30 cellular contexts compared by ENCODE assay signal in the genomic region with DNA sequence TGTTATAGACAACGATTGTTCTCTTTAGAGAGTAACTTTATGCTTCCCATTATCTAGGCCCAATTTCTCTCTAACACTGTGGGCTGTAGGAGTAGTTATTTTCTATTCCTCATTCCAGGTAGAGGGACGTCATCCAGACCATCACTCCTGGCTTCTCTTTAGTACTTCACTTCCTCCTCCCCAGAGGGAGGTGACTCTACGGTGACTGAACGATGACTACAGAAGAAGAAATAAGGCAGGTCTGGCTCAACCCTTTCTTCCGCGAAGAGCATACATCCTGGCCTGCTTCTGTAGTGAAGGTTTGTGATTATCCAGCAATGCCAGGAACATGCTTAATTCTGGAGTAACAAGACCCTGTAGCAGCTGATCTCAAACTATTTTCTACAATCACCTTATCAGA.
"Had no signal": no experiment of that assay in that cellular context is flagged by ENCODE, and none has a peak within 500 bp of the region (broad histone marks: within the 10 kb centered on the region; RNA-seq: fewer than 3 reads in every experiment).

No MANE protein-coding gene starts in this region.

- H3K27me3 Mint-ChIP-seq: activated CD4-positive, alpha-beta memory T cell treated with anti-CD3 and anti-CD28 coated beads, Interleukin-2, amount 10 ng/mL, durations not matched to agents 7 days and 5 days; activated CD8-positive, alpha-beta memory T cell treated with anti-CD3 and anti-CD28 coated beads, Interleukin-2, amount 10 ng/mL, durations not matched to agents 7 days and 5 days; activated naive CD8-positive, alpha-beta T cell treated with anti-CD3 and anti-CD28 coated beads for 36 hours; activated T-helper 17 cell treated with anti-CD3 and anti-CD28 coated beads, Interleukin-2, amount 50 U/mL, for 72 hours had no signal

- H3K27ac ChIP-seq: brain microvascular endothelial cell, cardiac muscle cell, PC-9 had no signal

- H3K27ac Mint-ChIP-seq: activated CD4-positive, alpha-beta memory T cell treated with anti-CD3 and anti-CD28 coated beads, Interleukin-2, amount 10 ng/mL, durations not matched to agents 7 days and 5 days; activated CD8-positive, alpha-beta memory T cell treated with anti-CD3 and anti-CD28 coated beads, Interleukin-2, amount 10 ng/mL, durations not matched to agents 7 days and 5 days; activated naive CD8-positive, alpha-beta T cell treated with anti-CD3 and anti-CD28 coated beads for 36 hours; activated T-cell treated with anti-CD3 and anti-CD28 coated beads, Interleukin-2, amount 50 U/mL, for 72 hours; activated T-helper 17 cell treated with anti-CD3 and anti-CD28 coated beads, Interleukin-2, amount 50 U/mL, for 72 hours had no signal

- DNase-seq: activated CD4-positive, alpha-beta memory T cell treated with anti-CD3 and anti-CD28 coated beads, Interleukin-2, amount 10 ng/mL, durations not matched to agents 7 days and 5 days; activated CD4-positive, alpha-beta T cell treated with anti-CD3 and anti-CD28 coated beads for 4 hours; activated CD4-positive, alpha-beta T cell treated with anti-CD3 and anti-CD28 coated beads, Interleukin-2, amount 50 U/mL, for 1 hour; activated CD8-positive, alpha-beta memory T cell treated with anti-CD3 and anti-CD28 coated beads for 24 hours; activated CD8-positive, alpha-beta memory T cell treated with anti-CD3 and anti-CD28 coated beads, Interleukin-2, amount 10 ng/mL, durations not matched to agents 7 days and 5 days; activated effector memory CD4-positive, alpha-beta T cell treated with anti-CD3 and anti-CD28 coated beads, Interleukin-2, amount 50 U/mL, for 16 hours; activated naive CD4-positive, alpha-beta T cell; activated naive CD4-positive, alpha-beta T cell treated with anti-CD3 and anti-CD28 coated beads, Interleukin-2, amount 50 U/mL, for 16 hours; activated naive CD8-positive, alpha-beta T cell treated with anti-CD3 and anti-CD28 coated beads for 36 hours; activated T-cell treated with anti-CD3 and anti-CD28 coated beads, Interleukin-2, amount 50 U/mL, for 1 hour; activated T-cell treated with anti-CD3 and anti-CD28 coated beads, Interleukin-2, amount 50 U/mL, for 72 hours; amniotic stem cell; aorta; brain microvascular endothelial cell; NCI-H1092 treated with DMSO at 0.1 percent for 48 hours; NCI-H1417; NCI-H146; NCI-H187 treated with DMSO at 0.1 percent for 48 hours; NCI-H345; NCI-H524 treated with DMSO at 0.1 percent for 48 hours; PC-9; Right ventricle myocardium superior; SW 1271; T-helper 1 cell; T-helper 2 cell; T-helper 9 cell had no signal

- H3K4me3 Mint-ChIP-seq: activated CD4-positive, alpha-beta memory T cell treated with anti-CD3 and anti-CD28 coated beads, Interleukin-2, amount 10 ng/mL, durations not matched to agents 7 days and 5 days; activated CD8-positive, alpha-beta memory T cell treated with anti-CD3 and anti-CD28 coated beads, Interleukin-2, amount 10 ng/mL, durations not matched to agents 7 days and 5 days; activated naive CD8-positive, alpha-beta T cell treated with anti-CD3 and anti-CD28 coated beads for 36 hours; activated T-cell treated with anti-CD3 and anti-CD28 coated beads, Interleukin-2, amount 50 U/mL, for 72 hours; activated T-helper 17 cell treated with anti-CD3 and anti-CD28 coated beads, Interleukin-2, amount 50 U/mL, for 72 hours had no signal

- H3K9me3 Mint-ChIP-seq: activated CD4-positive, alpha-beta memory T cell treated with anti-CD3 and anti-CD28 coated beads, Interleukin-2, amount 10 ng/mL, durations not matched to agents 7 days and 5 days; activated naive CD8-positive, alpha-beta T cell treated with anti-CD3 and anti-CD28 coated beads for 36 hours; activated T-helper 17 cell treated with anti-CD3 and anti-CD28 coated beads, Interleukin-2, amount 50 U/mL, for 72 hours had no signal

- ATAC-seq: activated CD4-positive, CD25-positive, alpha-beta regulatory T cell treated with anti-CD3 and anti-CD28 coated beads, Interleukin-2, amount 50 U/mL, for 24 hours; activated CD8-positive, alpha-beta memory T cell treated with anti-CD3 and anti-CD28 coated beads, Interleukin-2, amount 10 ng/mL, durations not matched to agents 7 days and 5 days; activated T-cell treated with anti-CD3 and anti-CD28 coated beads, Interleukin-2, amount 50 U/mL, for 72 hours; activated T-helper 17 cell treated with anti-CD3 and anti-CD28 coated beads, Interleukin-2, amount 50 U/mL, for 72 hours; K562 had no signal
